20 cellular contexts compared by ENCODE assay signal in the genomic region with DNA sequence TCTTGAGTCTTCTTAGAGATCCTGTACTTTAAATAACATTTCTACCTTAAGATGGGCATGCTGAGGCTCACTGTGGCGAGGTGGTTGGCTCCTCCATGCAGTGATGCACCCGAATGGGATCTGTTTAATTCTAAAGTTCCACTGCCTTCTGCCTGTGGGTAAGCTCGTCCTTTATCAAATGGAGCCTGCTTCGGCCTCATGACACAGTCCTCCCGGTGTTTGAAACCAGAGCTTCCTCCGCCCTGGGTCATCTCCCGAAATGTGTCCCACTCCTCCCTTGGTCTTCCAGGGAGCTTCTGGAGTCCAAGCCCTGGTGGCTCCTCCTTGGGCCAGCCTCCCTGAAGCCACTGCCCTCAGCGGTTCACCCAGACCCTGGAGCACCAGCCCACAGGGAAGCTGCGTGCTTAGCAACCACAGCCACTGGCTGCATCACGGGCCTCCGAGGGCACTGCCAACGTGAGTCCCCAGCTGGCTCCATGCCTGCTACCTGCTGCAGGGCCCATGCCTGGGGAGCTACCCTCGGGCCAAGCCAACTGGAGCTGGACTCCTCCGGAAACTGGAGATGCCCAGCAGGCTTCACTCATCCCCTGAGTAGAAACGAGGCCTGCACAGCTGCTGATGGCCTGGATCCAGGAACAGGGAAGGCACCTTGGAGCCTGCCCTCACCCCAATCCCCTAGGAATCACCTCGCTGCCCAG. TPM values are rescaled to one million over a fixed set of nuclear protein-coding genes. Genes with fewer than 3 reads are reported as not detected.
"Had no signal": no experiment of that assay in that cellular context is flagged by ENCODE, and none has a peak within 500 bp of the region (broad histone marks: within the 10 kb centered on the region; RNA-seq: fewer than 3 reads in every experiment).

No MANE protein-coding gene starts in this region.

- H3K4me3 Mint-ChIP-seq: activated CD8-positive, alpha-beta T cell treated with anti-CD3 and anti-CD28 coated beads for 36 hours; activated naive CD4-positive, alpha-beta T cell treated with anti-CD3 and anti-CD28 coated beads, Interleukin-2, amount 50 U/mL, for 24 hours; central memory CD8-positive, alpha-beta T cell; naive thymus-derived CD4-positive, alpha-beta T cell had no signal

- H3K36me3 Mint-ChIP-seq: activated naive CD4-positive, alpha-beta T cell treated with anti-CD3 and anti-CD28 coated beads, Interleukin-2, amount 50 U/mL, for 24 hours; WTC11 had no signal

- H3K4me1 ChIP-seq: gastrocnemius medialis, parathyroid adenoma, uterus had no signal

- H3K4me1 Mint-ChIP-seq: central memory CD8-positive, alpha-beta T cell had no signal

- H3K4me3 ChIP-seq: body of pancreas, gastrocnemius medialis, left lung, mucosa of descending colon, skin epidermis, tibial nerve, uterus had no signal

- ATAC-seq: activated CD8-positive, alpha-beta T cell treated with anti-CD3 and anti-CD28 coated beads for 36 hours; body of pancreas; gastrocnemius medialis; left lung; mucosa of descending colon; naive thymus-derived CD4-positive, alpha-beta T cell; WTC11 had no signal

- H3K9me3 Mint-ChIP-seq: activated CD8-positive, alpha-beta T cell treated with anti-CD3 and anti-CD28 coated beads for 36 hours; activated naive CD4-positive, alpha-beta T cell treated with anti-CD3 and anti-CD28 coated beads, Interleukin-2, amount 50 U/mL, for 24 hours; activated T-helper 2 cell treated with anti-CD3 and anti-CD28 coated beads, Interferon-gamma antibody, Interleukin-2, Interleukin-4, amounts not matched to agents 10 μg/mL and 5 μg/mL and 100 μg/mL, durations not matched to agents 14 hours and 24 hours and 36 hours; central memory CD8-positive, alpha-beta T cell; WTC11 had no signal

- H3K27ac Mint-ChIP-seq: activated CD8-positive, alpha-beta T cell treated with anti-CD3 and anti-CD28 coated beads for 36 hours; activated naive CD4-positive, alpha-beta T cell treated with anti-CD3 and anti-CD28 coated beads, Interleukin-2, amount 50 U/mL, for 24 hours; activated T-helper 2 cell treated with anti-CD3 and anti-CD28 coated beads, Interferon-gamma antibody, Interleukin-2, Interleukin-4, amounts not matched to agents 10 μg/mL and 5 μg/mL and 100 μg/mL, durations not matched to agents 14 hours and 24 hours and 36 hours; naive thymus-derived CD4-positive, alpha-beta T cell; WTC11 had no signal

- H3K27me3 ChIP-seq: body of pancreas had no signal

- H3K36me3 ChIP-seq: gastrocnemius medialis, left lung, tibial nerve, uterus had no signal

- H3K27ac ChIP-seq: body of pancreas, gastrocnemius medialis, left lung, parathyroid adenoma, skin epidermis, tibial nerve, uterus had no signal

- H2AFZ ChIP-seq: parathyroid adenoma had no signal

- DNase-seq: activated CD4-positive, alpha-beta T cell treated with anti-CD3 and anti-CD28 coated beads for 48 hours; activated CD8-positive, alpha-beta T cell treated with anti-CD3 and anti-CD28 coated beads for 36 hours; amniotic stem cell; effector memory CD4-positive, alpha-beta T cell; gastrocnemius medialis; left lung; mucosa of descending colon; naive thymus-derived CD4-positive, alpha-beta T cell; stimulated activated CD4-positive, alpha-beta T cell treated with anti-CD3 and anti-CD28 coated beads, Interleukin-4, amount 100 ng/mL, for 24 hours; stimulated activated naive CD4-positive, alpha-beta T cell; T-helper 2 cell; uterus had no signal

- H3K79me2 ChIP-seq: parathyroid adenoma had no signal

- H3K9me3 ChIP-seq: body of pancreas, gastrocnemius medialis, left lung, mucosa of descending colon, tibial nerve, uterus had no signal

RNA-seq across cellular contexts. Expression of a gene that starts 3.3 kb away (rescaled TPM):
- total RNA-seq: activated CD8-positive, alpha-beta T cell treated with anti-CD3 and anti-CD28 coated beads for 36 hours; activated T-helper 2 cell treated with anti-CD3 and anti-CD28 coated beads, Interferon-gamma antibody, Interleukin-2, Interleukin-4, amounts not matched to agents 10 μg/mL and 5 μg/mL and 100 μg/mL, durations not matched to agents 14 hours and 24 hours and 36 hours; gastrocnemius medialis; left lung; naive thymus-derived CD4-positive, alpha-beta T cell had no signal
- polyA plus RNA-seq: naive thymus-derived CD4-positive, alpha-beta T cell had no signal
